9 cellular contexts compared by ENCODE assay signal in genomic region chr11:73288197-73288872, GRCh38. TPM values are rescaled to one million over a fixed set of nuclear protein-coding genes. Genes with fewer than 3 reads are reported as not detected.
DNase-seq lines count a peak whose midpoint lies in the region; ATAC-seq, FAIRE-seq and TF ChIP-seq lines count a peak whose summit lies in the region.
"Had no signal": no experiment of that assay in that cellular context is flagged by ENCODE, and none has a peak within 500 bp of the region (broad histone marks: within the 10 kb centered on the region; RNA-seq: fewer than 3 reads in every experiment).

No MANE protein-coding gene starts in this region.

- intact Hi-C loops in GM12878 (cut with micrococcal nuclease; ENCODE audit: unreplicated experiment), result no loop called here

- SMC1A ChIA-PET in GM12878 (lab: Charles Lee; ENCODE audit: uncharacterized antibody, unreplicated experiment), result interaction anchor here (0.6 to 3.5 kb wide), 20 partner anchors 8 to 620 kb away, joined by 3 to 40 read pairs (median 4); partner anchors contain the start of gene P2RY6

- no peak for TF ChIP-seq CTCF in GM12878 (IDR thresholded peaks at IDR 0.05 in 2 of 3, conservative IDR thresholded peaks at IDR 0.05 in 1 of 3; ENCODE audit: control insufficient read depth in 2 of 3, extremely low read depth in 1 of 3, insufficient read depth in 1 of 3, low read depth in 3 of 3, low read length in 3 of 3)
- TF ChIP-seq CTCF in osteoblast (IDR thresholded peaks at IDR 0.05; ENCODE audit: extremely low read depth, low read depth, low read length), result no peak

- H3K4me3 Mint-ChIP-seq in activated T-cell treated with anti-CD3 and anti-CD28 coated beads, Interleukin-2, amount 50 U/mL, for 24 hours, result no peak overlapping the region

- DNase-seq in GF-D8 (lab: John Stamatoyannopoulos, UW), result peak; percentile 19
- DNase-seq in KG1 (lab: John Stamatoyannopoulos, UW), result peak; percentile 66
- DNase-seq in GM12878 (ENCODE audit: low read depth, low spot score), result no peak
- no peak for DNase-seq in osteoblast (ENCODE audit: insufficient read length, low spot score, missing footprints)
- no peak for DNase-seq in HUDEP-2 (lab: John Stamatoyannopoulos, UW; ENCODE audit: unreplicated experiment in 76 of 76)
- DNase-seq in hypothalamus (lab: John Stamatoyannopoulos, UW), result no peak
- no peak for DNase-seq in activated T-cell treated with anti-CD3 and anti-CD28 coated beads, Interleukin-2, amount 50 U/mL, for 24 hours
- DNase-seq in NCI-H748 treated with DMSO at 0.1 percent for 48 hours (lab: John Stamatoyannopoulos, UW), result no peak
- DNase-seq: activated T-cell treated with anti-CD3 and anti-CD28 coated beads for 4 hours had no signal

- CTCF ChIA-PET in GM12878 (lab: Yijun Ruan, JAX), result interaction anchor here (0.6 to 17.3 kb wide), 34 partner anchors 9 to 562 kb away, joined by 3 to 326 read pairs (median 6); partner anchors contain the start of genes ARHGEF17 and P2RY6

- no TSS peak for BruUV-seq in GM12878 (replicated peaks; lab: Mats Ljungman, UMichigan)

- H3K4me1 ChIP-seq in GM12878 (ENCODE audit: control insufficient read depth, insufficient read depth, low read length) (peaks cover 23% of the 10 kb centered on the region), osteoblast (ENCODE audit: insufficient read depth, low read length) (peaks cover 23% of the 10 kb centered on the region)

- H3K9me3 Mint-ChIP-seq in activated T-cell treated with anti-CD3 and anti-CD28 coated beads, Interleukin-2, amount 50 U/mL, for 24 hours, result no peaks in the 10 kb centered on the region

- H3K4me3 ChIP-seq in GM12878 (no peak overlapping the region), osteoblast (ENCODE audit: insufficient read depth, low read length) (no peak overlapping the region)

- peaks cover 9% of the 10 kb centered on the region for H3K4me1 Mint-ChIP-seq in activated T-cell treated with anti-CD3 and anti-CD28 coated beads, Interleukin-2, amount 50 U/mL, for 24 hours (ENCODE audit: low read depth)

- peak overlapping the region; percentile 49; the same call in 1 of the 2 replicates for H3K27ac ChIP-seq in GM12878 (ENCODE audit: control insufficient read depth, insufficient read depth)
- H3K27ac ChIP-seq in osteoblast (ENCODE audit: low read depth, low read length), result peak overlapping the region; percentile 84

- peak; percentile 49 for FAIRE-seq in GM12878 (lab: Jason Lieb, UNC)

- peak in 1 of 2 experiments; percentile 29; a peak in 1 of 4 replicates for TF ChIP-seq EP300 in GM12878 (IDR thresholded peaks at IDR 0.05; ENCODE audit: borderline replicate concordance in 1 of 2, control insufficient read depth in 1 of 2, low read depth in 2 of 2, low read length in 2 of 2)

- H3K4me2 ChIP-seq in GM12878 (ENCODE audit: control insufficient read depth, insufficient read depth) (peak overlapping the region; percentile 86), osteoblast (ENCODE audit: insufficient read depth, low read length) (peak overlapping the region; percentile 60)

- H3K9me3 ChIP-seq in GM12878 (replicated peaks; ENCODE audit: control insufficient read depth, insufficient read depth, low read length) (no peaks in the 10 kb centered on the region), osteoblast (ENCODE audit: low read depth, low read length) (no peaks in the 10 kb centered on the region)

- no peak for TF ChIP-seq RAD21 in GM12878 (IDR thresholded peaks at IDR 0.05; ENCODE audit: insufficient read depth, low read depth, low read length)

- peak; percentile 33 for ATAC-seq in GM12878

- H3K79me2 ChIP-seq in GM12878 (ENCODE audit: control insufficient read depth, insufficient read depth, low read length) (no peaks in the 10 kb centered on the region), osteoblast (ENCODE audit: insufficient read depth, low read length) (no peaks in the 10 kb centered on the region)

- H4K20me1 ChIP-seq in GM12878 (ENCODE audit: control insufficient read depth, insufficient read depth) (no peaks in the 10 kb centered on the region), osteoblast (ENCODE audit: insufficient read depth, low read length) (no peaks in the 10 kb centered on the region)

- no peak overlapping the region for H3K9ac ChIP-seq in GM12878 (ENCODE audit: control insufficient read depth, insufficient read depth, low read length)

- H3K36me3 ChIP-seq in GM12878 (ENCODE audit: control insufficient read depth in 2 of 2, insufficient read depth in 2 of 2, low read length in 1 of 2) (no peaks in the 10 kb centered on the region), osteoblast (ENCODE audit: insufficient read depth, low read length) (no peaks in the 10 kb centered on the region)

- H3K27me3 ChIP-seq in GM12878 (replicated peaks in 1 of 2; ENCODE audit: control insufficient read depth in 2 of 2, insufficient read depth in 2 of 2, low read length in 1 of 2) (no peaks in the 10 kb centered on the region; a peak in 2 of 4 replicates), osteoblast (ENCODE audit: insufficient read depth, low read length) (no peaks in the 10 kb centered on the region)

- H2AFZ ChIP-seq in GM12878 (ENCODE audit: control insufficient read depth, low read depth, low read length), result peak overlapping the region; percentile 87; the same call in 1 of the 2 replicates
- peak overlapping the region; percentile 68 for H2AFZ ChIP-seq in osteoblast (ENCODE audit: low read length)

- POLR2A ChIA-PET in GM12878 (lab: Charles Lee), result interaction anchor here (0.5 to 1.0 kb wide), 3 partner anchors 44 to 97 kb away, joined by 3 read pairs; no protein-coding TSS in a partner anchor

- in situ Hi-C loops in GM12878 (cut with MboI), result loop anchor here (5.0 kb wide), 1 partner anchor 101 kb away; no protein-coding TSS in a partner anchor

- no peaks in the 10 kb centered on the region for H3K36me3 Mint-ChIP-seq in activated T-cell treated with anti-CD3 and anti-CD28 coated beads, Interleukin-2, amount 50 U/mL, for 24 hours (ENCODE audit: low read depth)

- RAD21 ChIA-PET in GM12878 (lab: Charles Lee; ENCODE audit: unreplicated experiment), result interaction anchor here (0.5 to 5.0 kb wide), 21 partner anchors 18 to 494 kb away, joined by 3 to 34 read pairs (median 5); partner anchors contain the start of genes ARHGEF17 and STARD10

- TF ChIP-seq POLR2A in GM12878 (IDR thresholded peaks at IDR 0.05; ENCODE audit: low read depth, low read length), result no peak

- 39% methylated on average over 5 of the region's 5 CpGs for WGBS in GM12878 (ENCODE audit: insufficient coverage, insufficient replicate concordance, low lambda C conversion rate, missing lambda C conversion rate)

- H3K27ac Mint-ChIP-seq in activated T-cell treated with anti-CD3 and anti-CD28 coated beads, Interleukin-2, amount 50 U/mL, for 24 hours, result no peak overlapping the region

- peaks cover 5% of the 10 kb centered on the region for H3K27me3 Mint-ChIP-seq in activated T-cell treated with anti-CD3 and anti-CD28 coated beads, Interleukin-2, amount 50 U/mL, for 24 hours

TF ChIP-seq in GM12878, 131 proteins besides CTCF, POLR2A, EP300 and RAD21 (continues in another document):
- TF ChIP-seq USF2 (IDR thresholded peaks at IDR 0.05; ENCODE audit: borderline replicate concordance, low read depth, low read length), result no peak

RNA-seq across cellular contexts. Expression of gene P2RY6, which starts 16.2 kb away (rescaled TPM):
- total RNA-seq in GM12878 (2013; cell fraction: nucleolus; rRNA removed), result 0.21 TPM in 1 of 2 replicates, not detected in the other
- total RNA-seq in GM12878 (2014; rRNA removed) (0.23 TPM in 1 of 2 replicates, not detected in the other), GM12878 (2014; rRNA removed; fragmentation: Illumina TruSeq; extraction: Trizol) (0.14 TPM in 1 of 2 replicates, not detected in the other), GM12878 (2021) (0.21 and 0.66 TPM in 2 replicates), osteoblast (0.72 and 1.8 TPM in 2 replicates)
- not detected for polyA plus RNA-seq in GM12878 (2011; ENCODE audit: low read depth)
- polyA plus RNA-seq in GM12878 (2011; rRNA removed) (not detected in 2 replicates), GM12878 (2014; fragmentation: Illumina TruSeq; extraction: Trizol) (0.10 TPM in 1 of 2 replicates, not detected in the other), GM12878 (2014; fragmentation: Nextera tagmentation; extraction: Ambion mirVana) (under 1 TPM in 1 of 2 experiments, not detected in 1; 0.05 TPM), GM12878 (2014; rRNA removed) (0.52 and 0.90 TPM in 2 replicates), GM12878 (2016; fragmentation: Nextera tagmentation; extraction: Ambion mirVana) (under 1 TPM in 1 of 2 experiments, not detected in 1; 0.24 TPM)
- not detected in 2 replicates for polyA plus RNA-seq in GM12878 (2011; cell fraction: cytosol; rRNA removed)
- polyA plus RNA-seq in GM12878 (2011; cell fraction: nucleus; rRNA removed), result 0.15 and 0.35 TPM in 2 replicates
- polyA plus RNA-seq in GM12878 (2012), result 0.12 and 0.15 TPM in 2 replicates
- polyA minus RNA-seq in GM12878 (2011; rRNA and poly(A)+ RNA removed), result not detected in 2 replicates
- not detected in 2 replicates for polyA minus RNA-seq in GM12878 (2011; cell fraction: cytosol; rRNA and poly(A)+ RNA removed)
- polyA minus RNA-seq in GM12878 (2011; cell fraction: nucleus; rRNA and poly(A)+ RNA removed), result not detected in 2 replicates

RNA-seq across cellular contexts. Expression of gene ARHGEF17, which starts 19.7 kb away (rescaled TPM):
- 89.0 and 109 TPM in 2 replicates for total RNA-seq in GM12878 (2013; cell fraction: nucleolus; rRNA removed)
- total RNA-seq in GM12878 (2014; rRNA removed) (1.9 and 3.0 TPM in 2 replicates), GM12878 (2014; rRNA removed; fragmentation: Illumina TruSeq; extraction: Trizol) (1.2 and 1.6 TPM in 2 replicates), GM12878 (2021) (3.6 and 5.2 TPM in 2 replicates), osteoblast (50.1 and 67.0 TPM in 2 replicates)
- 1.6 TPM for polyA plus RNA-seq in GM12878 (2011; ENCODE audit: low read depth)
- polyA plus RNA-seq in GM12878 (2011; rRNA removed) (7.2 and 11.0 TPM in 2 replicates), GM12878 (2014; fragmentation: Illumina TruSeq; extraction: Trizol) (1.8 and 1.9 TPM in 2 replicates), GM12878 (2014; fragmentation: Nextera tagmentation; extraction: Ambion mirVana) (under 1 TPM; 0.15 to 0.31 TPM), GM12878 (2014; rRNA removed) (3.5 and 7.0 TPM in 2 replicates), GM12878 (2016; fragmentation: Nextera tagmentation; extraction: Ambion mirVana) (under 1 TPM; 0.20 to 0.27 TPM)
- 13.6 and 18.5 TPM in 2 replicates for polyA plus RNA-seq in GM12878 (2011; cell fraction: cytosol; rRNA removed)
- polyA plus RNA-seq in GM12878 (2011; cell fraction: nucleus; rRNA removed), result 111 and 113 TPM in 2 replicates
- polyA plus RNA-seq in GM12878 (2012), result 5.5 and 5.6 TPM in 2 replicates
- 17.6 and 36.7 TPM in 2 replicates for polyA minus RNA-seq in GM12878 (2011; rRNA and poly(A)+ RNA removed)
- 12.2 and 14.6 TPM in 2 replicates for polyA minus RNA-seq in GM12878 (2011; cell fraction: cytosol; rRNA and poly(A)+ RNA removed)
- 33.4 and 53.6 TPM in 2 replicates for polyA minus RNA-seq in GM12878 (2011; cell fraction: nucleus; rRNA and poly(A)+ RNA removed)

Comparison
In these comparisons a context has a peak if more than half of its experiments do, and no peak if none do; other contexts are left out.
1. DNase-seq: peak in GF-D8 (single experiment) and KG1 (single experiment); none in GM12878 (single experiment), osteoblast (single experiment), HUDEP-2 (0 of 76), hypothalamus (0 of 51), activated T-cell treated with anti-CD3 and anti-CD28 coated beads, Interleukin-2, amount 50 U/mL, for 24 hours (single experiment) and NCI-H748 treated with DMSO at 0.1 percent for 48 hours (single experiment).